In the genomic region with DNA sequence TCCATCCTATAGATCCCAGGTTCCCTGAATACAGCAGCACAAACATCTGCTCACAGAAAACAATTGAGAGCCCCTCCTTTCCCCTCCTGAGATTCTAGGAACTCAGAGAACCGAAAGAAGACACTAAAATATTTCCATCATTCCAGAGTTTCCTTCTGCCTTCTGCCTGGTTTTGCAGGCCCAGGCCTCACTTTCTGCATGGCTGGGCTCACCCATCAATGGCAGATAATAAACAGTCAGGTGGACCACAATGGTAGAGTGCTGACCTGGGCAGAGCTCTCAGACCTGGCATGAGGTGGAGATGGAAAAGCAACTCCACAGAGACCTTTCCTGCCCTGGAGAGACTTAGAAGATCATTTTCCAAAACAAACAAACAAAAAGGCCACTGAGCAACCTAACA, we compare ENCODE assay signal across 23 cellular contexts.
"Had no signal": no experiment of that assay in that cellular context is flagged by ENCODE, and none has a peak within 500 bp of the region (broad histone marks: within the 10 kb centered on the region; RNA-seq: fewer than 3 reads in every experiment).

No MANE protein-coding gene starts in this region.

- H3K36me3 Mint-ChIP-seq: mesothelial cell of epicardium; naive thymus-derived CD4-positive, alpha-beta T cell; stimulated activated naive B cell treated with anti-CD40 and anti-IgM and Interleukin-4, amounts not matched to agents 10 μg/mL and 1 μg/mL and 100 μg/mL, for 72 hours had no signal

- DNase-seq: colonic mucosa; effector CD8-positive, alpha-beta T cell; endodermal cell; foreskin fibroblast; gastrocnemius medialis; heart left ventricle; kidney; mesenchymal stem cell; naive thymus-derived CD4-positive, alpha-beta T cell; occipital lobe; ovary; posterior cingulate gyrus; psoas muscle; right cardiac atrium; sigmoid colon; stimulated activated CD4-positive, alpha-beta T cell treated with anti-CD3 and anti-CD28 coated beads, Interleukin-4, amount 100 ng/mL, for 4 hours; stimulated activated naive B cell treated with anti-CD40 and anti-IgM and Interleukin-4, amounts not matched to agents 10 μg/mL and 1 μg/mL and 100 μg/mL, for 72 hours; stimulated activated naive CD8-positive, alpha-beta T cell treated with anti-CD3 and anti-CD28 coated beads, Interleukin-15, amount 100 ng/mL, for 72 hours; transverse colon; upper lobe of right lung; uterus had no signal

- H3K9me3 Mint-ChIP-seq: dendritic cell treated with granulocyte-macrophage colony-stimulating factor and Interleukin-4, amounts not matched to agents 40 ng/mL and 50 ng/mL, for 4 days; endodermal cell; mesothelial cell of epicardium; stimulated activated naive B cell treated with anti-CD40 and anti-IgM and Interleukin-4, amounts not matched to agents 10 μg/mL and 1 μg/mL and 100 μg/mL, for 72 hours; stimulated activated naive CD8-positive, alpha-beta T cell treated with anti-CD3 and anti-CD28 coated beads, Interleukin-15, amount 100 ng/mL, for 72 hours had no signal

- H3K27ac Mint-ChIP-seq: dendritic cell treated with granulocyte-macrophage colony-stimulating factor and Interleukin-4, amounts not matched to agents 40 ng/mL and 50 ng/mL, for 4 days; endodermal cell; mesothelial cell of epicardium; naive thymus-derived CD4-positive, alpha-beta T cell; stimulated activated naive B cell treated with anti-CD40 and anti-IgM and Interleukin-4, amounts not matched to agents 10 μg/mL and 1 μg/mL and 100 μg/mL, for 72 hours had no signal

- H3K4me1 Mint-ChIP-seq: naive thymus-derived CD4-positive, alpha-beta T cell; stimulated activated naive B cell treated with anti-CD40 and anti-IgM and Interleukin-4, amounts not matched to agents 10 μg/mL and 1 μg/mL and 100 μg/mL, for 72 hours; stimulated activated naive CD8-positive, alpha-beta T cell treated with anti-CD3 and anti-CD28 coated beads, Interleukin-15, amount 100 ng/mL, for 72 hours had no signal

- H3K27me3 Mint-ChIP-seq: dendritic cell treated with granulocyte-macrophage colony-stimulating factor and Interleukin-4, amounts not matched to agents 40 ng/mL and 50 ng/mL, for 4 days; stimulated activated naive CD8-positive, alpha-beta T cell treated with anti-CD3 and anti-CD28 coated beads, Interleukin-15, amount 100 ng/mL, for 72 hours had no signal

- H3K4me3 Mint-ChIP-seq: dendritic cell treated with granulocyte-macrophage colony-stimulating factor and Interleukin-4, amounts not matched to agents 40 ng/mL and 50 ng/mL, for 4 days; endodermal cell; mesothelial cell of epicardium; naive thymus-derived CD4-positive, alpha-beta T cell; stimulated activated naive B cell treated with anti-CD40 and anti-IgM and Interleukin-4, amounts not matched to agents 10 μg/mL and 1 μg/mL and 100 μg/mL, for 72 hours; stimulated activated naive CD8-positive, alpha-beta T cell treated with anti-CD3 and anti-CD28 coated beads, Interleukin-15, amount 100 ng/mL, for 72 hours had no signal
